ENCODE assay signal across 12 cellular contexts in the genomic region with DNA sequence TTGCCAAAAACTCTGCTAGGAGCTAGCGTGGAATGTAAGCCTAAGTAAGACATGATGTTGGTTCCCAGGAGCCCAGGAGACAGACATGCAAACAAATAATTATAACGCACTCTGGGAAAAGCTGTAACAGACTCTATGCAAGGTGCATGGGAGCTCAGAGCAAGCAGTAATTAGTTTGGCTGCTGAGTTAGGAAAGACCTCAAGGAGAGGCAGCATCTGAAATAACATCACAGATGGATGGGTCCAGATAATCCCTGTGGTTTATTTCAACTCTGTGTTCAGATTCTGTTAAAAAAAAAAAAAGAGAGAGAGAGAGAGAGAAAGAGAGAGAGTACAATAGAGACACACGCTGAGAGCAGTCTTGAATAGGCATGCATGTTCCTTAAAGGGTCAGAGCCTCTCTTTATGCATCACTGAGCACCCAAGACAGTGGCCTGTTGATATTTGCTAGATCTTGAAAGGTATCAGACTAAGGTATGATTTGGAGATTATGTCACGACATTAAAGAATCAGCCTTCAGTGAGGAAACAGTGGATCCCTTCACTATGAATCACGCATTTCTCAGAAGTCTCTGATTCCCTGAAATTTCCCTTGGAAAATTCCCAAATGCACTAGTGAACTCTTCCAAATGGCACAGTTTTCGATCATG.
DNase-seq lines count a peak whose midpoint lies in the region; ATAC-seq and TF ChIP-seq lines count a peak whose summit lies in the region.
"Had no signal": no experiment of that assay in that cellular context is flagged by ENCODE, and none has a peak within 500 bp of the region (broad histone marks: within the 10 kb centered on the region; RNA-seq: fewer than 3 reads in every experiment).

No MANE protein-coding gene starts in this region.

- no peak for ATAC-seq in foreskin keratinocyte

- 50 to 52% methylated on average over 6 of the region's 6 CpGs for WGBS in thyroid gland, 2 donors

- H3K27ac ChIP-seq in WERI-Rb-1: peak overlapping the region; percentile 40
- H3K27ac ChIP-seq in foreskin keratinocyte: no peak overlapping the region
- no peak overlapping the region for H3K27ac ChIP-seq in substantia nigra (ENCODE audit: low read depth, low read length, poor library complexity, severe bottlenecking)
- H3K27ac ChIP-seq in thyroid gland: no peak overlapping the region
- H3K27ac ChIP-seq: SJCRH30 had no signal

- H3K36me3 ChIP-seq in WERI-Rb-1 (no peaks in the 10 kb centered on the region), thyroid gland (no peaks in the 10 kb centered on the region)
- H3K36me3 ChIP-seq: SJCRH30 had no signal

- TF ChIP-seq CTCF in WERI-Rb-1 (IDR thresholded peaks at IDR 0.05; ENCODE audit: low read depth, low read length) (no peak), foreskin keratinocyte (conservative IDR thresholded peaks at IDR 0.05) (no peak), thyroid gland (IDR thresholded peaks at IDR 0.05) (no peak)

- H3K27me3 ChIP-seq in WERI-Rb-1 (ENCODE audit: insufficient read depth, low read depth, severe bottlenecking) (no peaks in the 10 kb centered on the region), foreskin keratinocyte (no peaks in the 10 kb centered on the region), thyroid gland (no peaks in the 10 kb centered on the region)
- H3K27me3 ChIP-seq: SJCRH30 had no signal

- H3K9me3 ChIP-seq in WERI-Rb-1 (ENCODE audit: severe bottlenecking): no peaks in the 10 kb centered on the region
- no peaks in the 10 kb centered on the region for H3K9me3 ChIP-seq in thyroid gland
- H3K9me3 ChIP-seq: SJCRH30 had no signal

- TF ChIP-seq POLR2A in thyroid gland (IDR thresholded peaks at IDR 0.05): no peak

- DNase-seq in A172 (ENCODE audit: low spot score): peak; percentile 14
- peak; percentile 59 for DNase-seq in HS-5 (ENCODE audit: low read depth)
- DNase-seq in WERI-Rb-1: peak; percentile 28
- peak; percentile 12 to 35 for DNase-seq in foreskin keratinocyte
- DNase-seq in NCI-H345 (lab: John Stamatoyannopoulos, UW): no peak
- DNase-seq in effector CD8-positive, alpha-beta T cell (lab: John Stamatoyannopoulos, UW): no peak
- DNase-seq in substantia nigra (lab: John Stamatoyannopoulos, UW): no peak
- DNase-seq in thyroid gland: no peak
- DNase-seq: nephron progenitor cell; stimulated activated CD4-positive, alpha-beta T cell treated with anti-CD3 and anti-CD28 coated beads, Interleukin-4, amount 100 ng/mL, for 4 hours; trophoblast cell had no signal

- H3K4me1 ChIP-seq in foreskin keratinocyte (peaks cover 5% of the 10 kb centered on the region), thyroid gland (peaks cover 15 to 19% of the 10 kb centered on the region in 2 donors)

- intact Hi-C loops in thyroid gland (cut with DNase I): no loop called here

- H3K4me3 ChIP-seq in WERI-Rb-1 (ENCODE audit: low read depth, low read length) (no peak overlapping the region), thyroid gland (replicated peaks in 1 of 3) (no peak overlapping the region)
- H3K4me3 ChIP-seq: SJCRH30 had no signal

Comparison
In these comparisons a context has a peak if more than half of its experiments do, and no peak if none do; other contexts are left out.
1. DNase-seq: peak in A172 (single experiment), HS-5 (single experiment), WERI-Rb-1 (single experiment) and foreskin keratinocyte (2 of 2); none in NCI-H345 (single experiment), effector CD8-positive, alpha-beta T cell (single experiment), substantia nigra (0 of 49) and thyroid gland (0 of 2).